8 cellular contexts compared by ENCODE assay signal in genomic region chr9:86281577-86282076, GRCh38. TPM values are rescaled to one million over a fixed set of nuclear protein-coding genes. Genes with fewer than 3 reads are reported as not detected.
DNase-seq lines count a peak whose midpoint lies in the region; ATAC-seq and TF ChIP-seq lines count a peak whose summit lies in the region.

No MANE protein-coding gene starts in this region.

- no peak for TF ChIP-seq POLR2A in vagina (IDR thresholded peaks at IDR 0.05)

- no peaks in the 10 kb centered on the region for H3K9me3 ChIP-seq in vagina

- DNase-seq in DMS 273 (lab: John Stamatoyannopoulos, UW; ENCODE audit: unreplicated experiment) (peak; percentile 69), DMS 273 treated with DMSO at 0.1 percent for 48 hours (lab: John Stamatoyannopoulos, UW) (no peak), LoVo (ENCODE audit: low spot score) (peak; percentile 61), MCF 10A (ENCODE audit: unreplicated experiment) (peak; percentile 33), memory B cell (ENCODE audit: low spot score in 2 of 2) (peak in 1 of 2 donors; percentile 77), vagina (ENCODE audit: extremely low spot score in 2 of 2) (no peak), germinal center (ENCODE audit: low spot score) (no peak)

- H3K36me3 Mint-ChIP-seq in MCF 10A (ENCODE audit: insufficient read depth, unreplicated experiment) (peaks cover 52% of the 10 kb centered on the region), memory B cell (peaks cover 4% of the 10 kb centered on the region)

- no TSS peak for BruUV-seq in MCF 10A (replicated peaks; lab: Mats Ljungman, UMichigan)

- H3K27me3 Mint-ChIP-seq in MCF 10A (ENCODE audit: insufficient read depth, unreplicated experiment) (no peaks in the 10 kb centered on the region), memory B cell (no peaks in the 10 kb centered on the region)

- peak overlapping the region; percentile 75 to 88 for H3K4me3 ChIP-seq in vagina

- no peaks in the 10 kb centered on the region for H3K27me3 ChIP-seq in vagina

- ATAC-seq in GM21717 (IDR thresholded peaks at IDR 0.05; ENCODE audit: unreplicated experiment) (peak; percentile 32), memory B cell (ENCODE audit: low read depth) (no peak)

- intact Hi-C loops in MCF 10A (cut with micrococcal nuclease) (loop anchor here (2.0 to 5.0 kb wide), 2 partner anchors 73 to 126 kb away; partner anchors contain the start of gene TUT7), vagina (cut with DNase I) (no loop called here)

- no peaks in the 10 kb centered on the region for H3K36me3 ChIP-seq in vagina

- CTCF ChIA-PET in MCF 10A (lab: Yijun Ruan, JAX) = interaction anchor here (0.5 to 1.4 kb wide), 2 partner anchors 39 to 42 kb away, joined by 3 to 5 read pairs; no protein-coding TSS in a partner anchor

- H3K27ac Mint-ChIP-seq in MCF 10A (ENCODE audit: low read depth, unreplicated experiment) (peak overlapping the region; percentile 93), memory B cell (peak overlapping the region; percentile 97)

- peak overlapping the region; percentile 97 for H3K27ac ChIP-seq in vagina

- no peak for TF ChIP-seq CTCF in MCF 10A (IDR thresholded peaks at IDR 0.05; ENCODE audit: unreplicated experiment)
- TF ChIP-seq CTCF in vagina (IDR thresholded peaks at IDR 0.05) = no peak

- H3K4me1 Mint-ChIP-seq in MCF 10A (ENCODE audit: insufficient read depth, unreplicated experiment) (peaks cover 24% of the 10 kb centered on the region), memory B cell (peaks cover 26% of the 10 kb centered on the region)

- no peaks in the 10 kb centered on the region for H3K9me3 Mint-ChIP-seq in MCF 10A (ENCODE audit: unreplicated experiment)
- H3K9me3 Mint-ChIP-seq in memory B cell = no peaks in the 10 kb centered on the region

- POLR2A ChIA-PET in MCF 10A (lab: Yijun Ruan, JAX) = interaction anchor here (0.6 to 2.1 kb wide), 16 partner anchors 10 to 538 kb away, joined by 3 to 15 read pairs (median 4); partner anchors contain the start of genes NAA35 and TUT7

- H3K4me1 ChIP-seq in vagina = peaks cover 44% of the 10 kb centered on the region

- H3K4me3 Mint-ChIP-seq in MCF 10A (ENCODE audit: unreplicated experiment) (peak overlapping the region; percentile 80), memory B cell (peak overlapping the region; percentile 94)

RNA-seq across cellular contexts. Expression of gene ISCA1, which starts 0.7 kb away (rescaled TPM):
- total RNA-seq in MCF 10A (2022) = 24.7 and 31.1 TPM in 2 replicates
- total RNA-seq in vagina = 20.4 TPM

RNA-seq across cellular contexts. Expression of gene C9orf153, which starts 22.2 kb away (rescaled TPM):
- 0.19 TPM in 1 of 2 replicates, not detected in the other for total RNA-seq in MCF 10A (2022)
- not detected for total RNA-seq in vagina

Comparison
In these comparisons a context has a peak if more than half of its experiments do, and no peak if none do; other contexts are left out.
1. DNase-seq: peak in DMS 273 (single experiment), LoVo (single experiment) and MCF 10A (single experiment); none in DMS 273 treated with DMSO at 0.1 percent for 48 hours (single experiment), vagina (0 of 2) and germinal center (single experiment).